Comparison of ENCODE assay signal across 19 cellular contexts in genomic region chr2:221836091-221836490, GRCh38.
"Had no signal": no experiment of that assay in that cellular context is flagged by ENCODE, and none has a peak within 500 bp of the region (broad histone marks: within the 10 kb centered on the region; RNA-seq: fewer than 3 reads in every experiment).

No MANE protein-coding gene starts in this region.

- H3K4me1 Mint-ChIP-seq: activated CD4-positive, alpha-beta T cell treated with anti-CD3 and anti-CD28 coated beads for 36 hours; activated CD8-positive, alpha-beta memory T cell treated with anti-CD3 and anti-CD28 coated beads, Interleukin-2, amount 10 ng/mL, durations not matched to agents 7 days and 5 days; immature natural killer cell; T-helper 17 cell had no signal

- H3K36me3 ChIP-seq: adrenal gland, esophagus muscularis mucosa, heart left ventricle, tibial artery, uterus had no signal

- H3K27me3 Mint-ChIP-seq: activated CD4-positive, alpha-beta memory T cell treated with anti-CD3 and anti-CD28 coated beads for 36 hours; activated CD4-positive, alpha-beta T cell treated with anti-CD3 and anti-CD28 coated beads for 36 hours; activated CD8-positive, alpha-beta memory T cell treated with anti-CD3 and anti-CD28 coated beads, Interleukin-2, amount 10 ng/mL, durations not matched to agents 7 days and 5 days; T-helper 17 cell had no signal

- H3K9me3 Mint-ChIP-seq: activated CD4-positive, alpha-beta memory T cell treated with anti-CD3 and anti-CD28 coated beads for 36 hours had no signal

- H3K4me3 ChIP-seq: adrenal gland, body of pancreas, coronary artery, esophagus muscularis mucosa, heart left ventricle, tibial artery, uterus had no signal

- H3K9me3 ChIP-seq: adrenal gland, body of pancreas, esophagus muscularis mucosa, tibial artery, uterus had no signal

- DNase-seq: activated CD4-positive, alpha-beta memory T cell treated with anti-CD3 and anti-CD28 coated beads for 36 hours; activated CD4-positive, alpha-beta T cell treated with anti-CD3 and anti-CD28 coated beads for 36 hours; activated CD8-positive, alpha-beta memory T cell treated with anti-CD3 and anti-CD28 coated beads, Interleukin-2, amount 10 ng/mL, durations not matched to agents 7 days and 5 days; activated naive CD4-positive, alpha-beta T cell treated with anti-CD3 and anti-CD28 coated beads, Interleukin-2, amount 50 U/mL, for 16 hours; activated T-cell treated with anti-CD3 and anti-CD28 coated beads, Interleukin-2, amount 50 U/mL, for 1 hour; adrenal gland; central memory CD4-positive, alpha-beta T cell; heart left ventricle; immature natural killer cell; stimulated activated CD4-positive, alpha-beta T cell treated with anti-CD3 and anti-CD28 coated beads, Interleukin-12 subunit alpha, Interleukin-12 subunit beta, amount 100 ng/mL, for 4 hours; stimulated activated CD4-positive, alpha-beta T cell treated with anti-CD3 and anti-CD28 coated beads, Interleukin-2, amount 100 ng/mL, for 24 hours; T-helper 17 cell; tibial artery; uterus had no signal

- H3K27me3 ChIP-seq: adrenal gland, body of pancreas, esophagus muscularis mucosa, tibial artery, uterus had no signal

- ATAC-seq: activated CD4-positive, alpha-beta T cell treated with anti-CD3 and anti-CD28 coated beads for 36 hours; activated CD8-positive, alpha-beta memory T cell treated with anti-CD3 and anti-CD28 coated beads, Interleukin-2, amount 10 ng/mL, durations not matched to agents 7 days and 5 days; body of pancreas; heart left ventricle; sciatic nerve; T-helper 17 cell had no signal

- H3K4me3 Mint-ChIP-seq: activated CD4-positive, alpha-beta memory T cell treated with anti-CD3 and anti-CD28 coated beads for 36 hours; activated CD4-positive, alpha-beta T cell treated with anti-CD3 and anti-CD28 coated beads for 36 hours; activated CD8-positive, alpha-beta memory T cell treated with anti-CD3 and anti-CD28 coated beads, Interleukin-2, amount 10 ng/mL, durations not matched to agents 7 days and 5 days; immature natural killer cell; neural crest cell; T-helper 17 cell had no signal

- H3K36me3 Mint-ChIP-seq: activated CD4-positive, alpha-beta memory T cell treated with anti-CD3 and anti-CD28 coated beads for 36 hours; activated CD8-positive, alpha-beta memory T cell treated with anti-CD3 and anti-CD28 coated beads, Interleukin-2, amount 10 ng/mL, durations not matched to agents 7 days and 5 days; immature natural killer cell had no signal

- H3K27ac ChIP-seq: adrenal gland, body of pancreas, coronary artery, heart left ventricle, tibial artery, uterus had no signal

- H3K27ac Mint-ChIP-seq: activated CD4-positive, alpha-beta memory T cell treated with anti-CD3 and anti-CD28 coated beads for 36 hours; activated CD4-positive, alpha-beta T cell treated with anti-CD3 and anti-CD28 coated beads for 36 hours; activated CD8-positive, alpha-beta memory T cell treated with anti-CD3 and anti-CD28 coated beads, Interleukin-2, amount 10 ng/mL, durations not matched to agents 7 days and 5 days; immature natural killer cell; T-helper 17 cell had no signal

- H3K4me1 ChIP-seq: adrenal gland, body of pancreas, heart left ventricle, tibial artery, uterus had no signal
